Comparison of ENCODE assay signal across 1 cellular context in genomic region chr13:60756306-60756705, GRCh38.
TF ChIP-seq lines count a peak whose summit lies in the region.

No MANE protein-coding gene starts in this region.

TF ChIP-seq in GM23338, 12 proteins besides CTCF, POLR2A, EP300 and RAD21 (continued from another document):
- no peak for TF ChIP-seq ZNF462 (CRISPR knock-in tag; IDR thresholded peaks at IDR 0.05)
- no peak for TF ChIP-seq ETS1 (IDR thresholded peaks at IDR 0.05)
- no peak for TF ChIP-seq STAT1 (IDR thresholded peaks at IDR 0.05; ENCODE audit: unreplicated experiment)
